Comparison of ENCODE assay signal across 1 cellular context in the genomic region with DNA sequence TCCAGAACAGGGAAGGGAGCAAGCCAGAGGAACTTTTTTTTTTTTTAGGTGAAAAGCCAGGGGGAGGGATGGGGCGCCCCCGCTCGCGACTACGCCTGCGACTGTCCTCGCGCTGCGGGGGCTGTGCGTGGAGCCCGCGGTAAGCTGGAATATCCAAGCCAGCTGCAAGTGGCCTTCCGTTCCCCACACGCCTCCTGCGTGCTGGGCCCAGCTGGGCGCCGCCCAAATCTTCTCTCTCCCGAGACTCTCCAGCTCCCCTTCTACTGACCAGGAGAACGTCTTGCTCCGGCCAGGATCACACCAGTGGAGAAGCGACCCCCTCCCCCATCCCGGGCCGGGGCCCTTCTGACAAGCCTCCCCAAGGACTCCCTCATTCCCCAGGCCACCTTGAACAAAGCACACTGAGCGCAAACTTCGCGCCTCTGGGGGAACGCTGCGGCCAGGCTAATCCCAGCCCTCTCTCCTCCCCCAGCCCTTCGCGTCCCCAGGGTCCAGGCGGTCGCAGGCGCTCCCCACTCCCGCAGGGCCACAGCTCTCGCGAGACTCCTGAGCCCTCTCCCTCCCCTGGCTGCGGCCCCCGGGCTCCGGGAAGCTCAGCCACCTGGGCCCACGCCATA.
TF ChIP-seq lines count a peak whose summit lies in the region.

No MANE protein-coding gene starts in this region.

TF ChIP-seq in neural cell, 6 proteins besides CTCF, POLR2A, EP300 and RAD21:
- TF ChIP-seq EZH2 (IDR thresholded peaks at IDR 0.05; ENCODE audit: borderline replicate concordance, insufficient read depth, low read length, poor library complexity, severe bottlenecking): no peak
